ENCODE assay signal across 10 cellular contexts in genomic region chr22:28977481-28977971, GRCh38.
DNase-seq lines count a peak whose midpoint lies in the region; ATAC-seq, FAIRE-seq and TF ChIP-seq lines count a peak whose summit lies in the region.
"Had no signal": no experiment of that assay in that cellular context is flagged by ENCODE, and none has a peak within 500 bp of the region (broad histone marks: within the 10 kb centered on the region; RNA-seq: fewer than 3 reads in every experiment).

No MANE protein-coding gene starts in this region.

- TF ChIP-seq POLR2A in adrenal gland (IDR thresholded peaks at IDR 0.05): peak in 1 of 2 donors; percentile 28

- intact Hi-C loops in adrenal gland (cut with DNase I): no loop called here
- intact Hi-C loops in pancreas (cut with DNase I): no loop called here

- H3K4me1 ChIP-seq in adrenal gland (replicated peaks in 1 of 2) (peaks cover 37 to 49% of the 10 kb centered on the region in 2 donors), pancreas (peaks cover 0 to 15% (median 11%) of the 10 kb centered on the region in 3 donors)

- in situ Hi-C loops in Caki2 (cut with HindIII; ENCODE audit: low pct_unique_long_range_greater_than_20kb, low sequenced_read_pairs): no loop called here

- peak; percentile 68 for DNase-seq in Caki2 (ENCODE audit: low read depth)
- DNase-seq in adrenal gland: peak in 2 of 7 donors; percentile 24 to 48
- DNase-seq in glomerular visceral epithelial cell (ENCODE audit: extremely low spot score): peak; percentile 39
- DNase-seq in pancreas: no peak
- no peak for DNase-seq in 8988T
- DNase-seq: activated B cell treated with CpG ODN at 0.5 μM for 24 hours, NCI-H510A had no signal

- H3K4me3 ChIP-seq in adrenal gland (peak overlapping the region in 1 of 4 donors; percentile 20), pancreas (peak overlapping the region in 2 of 4 donors; percentile 3 to 17)

- H3K27me3 ChIP-seq in adrenal gland: no peaks in the 10 kb centered on the region
- H3K27me3 ChIP-seq in pancreas: no peaks in the 10 kb centered on the region

- H3K27ac ChIP-seq in adrenal gland: peak overlapping the region; percentile 23 to 76 (median 67)
- H3K27ac ChIP-seq in pancreas: peak overlapping the region in 2 of 4 donors; percentile 30 to 53

- 19 to 31% (median 26%) methylated on average over 5 of the region's 5 CpGs for WGBS in adrenal gland, 4 donors
- 11 to 15% methylated on average over 5 of the region's 5 CpGs for WGBS in pancreas, 2 donors

- no peak for FAIRE-seq in pancreas (lab: Jason Lieb, UNC)

- no peaks in the 10 kb centered on the region for H3K9me3 ChIP-seq in adrenal gland (replicated peaks in 1 of 3)
- no peaks in the 10 kb centered on the region for H3K9me3 ChIP-seq in pancreas

- TF ChIP-seq CTCF in adrenal gland (IDR thresholded peaks at IDR 0.05) (no peak), pancreas (IDR thresholded peaks at IDR 0.05) (no peak)

- ATAC-seq in pancreas: peak; percentile 70 to 89 (median 84)
- no peak for ATAC-seq in HG02981 (IDR thresholded peaks at IDR 0.05; ENCODE audit: unreplicated experiment)
- ATAC-seq in HG02763 (IDR thresholded peaks at IDR 0.05; ENCODE audit: unreplicated experiment): no peak
- no peak for ATAC-seq in HG03457 (IDR thresholded peaks at IDR 0.05; ENCODE audit: unreplicated experiment)

- H3K36me3 ChIP-seq in adrenal gland (replicated peaks in 1 of 2) (no peaks in the 10 kb centered on the region), pancreas (no peaks in the 10 kb centered on the region)

Comparison
In these comparisons a context has a peak if more than half of its experiments do, and no peak if none do; other contexts are left out.
1. DNase-seq: peak in Caki2 (single experiment) and glomerular visceral epithelial cell (single experiment); none in pancreas (0 of 6) and 8988T (single experiment).
2. ATAC-seq: peak in pancreas (4 of 4); none in HG02981 (single experiment), HG02763 (single experiment) and HG03457 (single experiment).